14 cellular contexts compared by ENCODE assay signal in genomic region chr11:34318111-34319037, GRCh38. TPM values are rescaled to one million over a fixed set of nuclear protein-coding genes. Genes with fewer than 3 reads are reported as not detected.
DNase-seq lines count a peak whose midpoint lies in the region; ATAC-seq and TF ChIP-seq lines count a peak whose summit lies in the region.
"Had no signal": no experiment of that assay in that cellular context is flagged by ENCODE, and none has a peak within 500 bp of the region (broad histone marks: within the 10 kb centered on the region; RNA-seq: fewer than 3 reads in every experiment).

No MANE protein-coding gene starts in this region.

- H3K4me1 ChIP-seq in ascending aorta = peaks cover 4 to 20% of the 10 kb centered on the region in 2 donors
- peaks cover 2% of the 10 kb centered on the region in 2 donors for H3K4me1 ChIP-seq in aorta (ENCODE audit: control insufficient read depth in 1 of 2, insufficient read depth in 2 of 2, low read length in 2 of 2)
- peaks cover 2% of the 10 kb centered on the region for H3K4me1 ChIP-seq in CD4-positive, alpha-beta memory T cell (ENCODE audit: insufficient read depth, low read length)

- no peak for TF ChIP-seq CTCF in ascending aorta (IDR thresholded peaks at IDR 0.05)

- H3K4me1 Mint-ChIP-seq in activated naive CD8-positive, alpha-beta T cell treated with anti-CD3 and anti-CD28 coated beads for 36 hours = peaks cover 2% of the 10 kb centered on the region
- H3K4me1 Mint-ChIP-seq in activated naive CD8-positive, alpha-beta T cell treated with anti-CD3 and anti-CD28 coated beads, Interleukin-2, amount 50 U/mL, for 24 hours = peaks cover 2% of the 10 kb centered on the region
- peaks cover 0 to 1% (median under 1%) of the 10 kb centered on the region in 4 donors for H3K4me1 Mint-ChIP-seq in CD4-positive, alpha-beta memory T cell

- intact Hi-C loops in ascending aorta (cut with DNase I) = no loop called here
- intact Hi-C loops in left colon (cut with DNase I, micrococcal nuclease) = no loop called here
- intact Hi-C loops in aorta (cut with DNase I) = no loop called here
- intact Hi-C loops in CD4-positive, alpha-beta memory T cell (cut with micrococcal nuclease) = no loop called here

- H3K27ac Mint-ChIP-seq in activated naive CD8-positive, alpha-beta T cell treated with anti-CD3 and anti-CD28 coated beads for 36 hours = peak overlapping the region; percentile 15
- no peak overlapping the region for H3K27ac Mint-ChIP-seq in activated naive CD8-positive, alpha-beta T cell treated with anti-CD3 and anti-CD28 coated beads, Interleukin-2, amount 50 U/mL, for 24 hours
- H3K27ac Mint-ChIP-seq in CD4-positive, alpha-beta memory T cell = no peak overlapping the region

- H3K4me3 ChIP-seq in ascending aorta (no peak overlapping the region), aorta (ENCODE audit: low read length in 2 of 2) (no peak overlapping the region)
- H3K4me3 ChIP-seq in CD4-positive, alpha-beta memory T cell (ENCODE audit: low read length in 2 of 2) = no peak overlapping the region
- H3K4me3 ChIP-seq: spleen had no signal

- H3K36me3 ChIP-seq in ascending aorta (no peaks in the 10 kb centered on the region), aorta (ENCODE audit: control insufficient read depth in 1 of 2, insufficient read depth in 2 of 2, low read length in 1 of 2) (no peaks in the 10 kb centered on the region)
- no peaks in the 10 kb centered on the region for H3K36me3 ChIP-seq in CD4-positive, alpha-beta memory T cell (ENCODE audit: insufficient read depth, low read length)
- H3K36me3 ChIP-seq: spleen had no signal

- H3K4me3 Mint-ChIP-seq in activated naive CD8-positive, alpha-beta T cell treated with anti-CD3 and anti-CD28 coated beads for 36 hours = no peak overlapping the region
- H3K4me3 Mint-ChIP-seq in activated naive CD8-positive, alpha-beta T cell treated with anti-CD3 and anti-CD28 coated beads, Interleukin-2, amount 50 U/mL, for 24 hours = no peak overlapping the region
- no peak overlapping the region for H3K4me3 Mint-ChIP-seq in CD4-positive, alpha-beta memory T cell

- no peaks in the 10 kb centered on the region for H3K9me3 Mint-ChIP-seq in activated naive CD8-positive, alpha-beta T cell treated with anti-CD3 and anti-CD28 coated beads for 36 hours
- no peaks in the 10 kb centered on the region for H3K9me3 Mint-ChIP-seq in activated naive CD8-positive, alpha-beta T cell treated with anti-CD3 and anti-CD28 coated beads, Interleukin-2, amount 50 U/mL, for 24 hours
- H3K9me3 Mint-ChIP-seq in CD4-positive, alpha-beta memory T cell = no peaks in the 10 kb centered on the region

- CTCF ChIA-PET in CD4-positive, alpha-beta memory T cell (lab: Charles Lee; ENCODE audit: partially characterized antibody) = interaction anchor here (1.0 kb wide), 1 partner anchor 112 kb away, joined by 3 read pairs; no protein-coding TSS in a partner anchor

- no peaks in the 10 kb centered on the region for H3K9me3 ChIP-seq in ascending aorta
- H3K9me3 ChIP-seq in aorta (ENCODE audit: control insufficient read depth, low read length) = no peaks in the 10 kb centered on the region
- H3K9me3 ChIP-seq in CD4-positive, alpha-beta memory T cell (ENCODE audit: control insufficient read depth in 1 of 2, low read length in 2 of 2) = no peaks in the 10 kb centered on the region
- H3K9me3 ChIP-seq: spleen had no signal

- no peak for DNase-seq in activated naive CD8-positive, alpha-beta T cell treated with anti-CD3 and anti-CD28 coated beads for 36 hours
- no peak for DNase-seq in activated naive CD8-positive, alpha-beta T cell treated with anti-CD3 and anti-CD28 coated beads, Interleukin-2, amount 50 U/mL, for 24 hours
- DNase-seq in ascending aorta (ENCODE audit: low spot score in 2 of 2) (no peak), left colon (peak; percentile 37 to 54), aorta (no peak), middle frontal gyrus (ENCODE audit: extremely low spot score, low spot score) (no peak)
- no peak for DNase-seq in CD4-positive, alpha-beta memory T cell
- no peak for DNase-seq in activated T-cell treated with anti-CD3 and anti-CD28 coated beads, Interleukin-2, amount 50 U/mL, for 48 hours
- DNase-seq: activated CD4-positive, alpha-beta T cell treated with anti-CD3 and anti-CD28 coated beads, Interleukin-2, amount 50 U/mL, for 1 hour; activated naive CD4-positive, alpha-beta T cell; GOT3; hypothalamus; NCI-H510A; spleen had no signal

- no peak for ATAC-seq in activated naive CD8-positive, alpha-beta T cell treated with anti-CD3 and anti-CD28 coated beads, Interleukin-2, amount 50 U/mL, for 24 hours
- ATAC-seq in left colon (peak; percentile 89), aorta (ENCODE audit: low FRiP score) (peak; percentile 37)

- peaks cover 4% of the 10 kb centered on the region for H3K27me3 Mint-ChIP-seq in activated naive CD8-positive, alpha-beta T cell treated with anti-CD3 and anti-CD28 coated beads for 36 hours
- H3K27me3 Mint-ChIP-seq in activated naive CD8-positive, alpha-beta T cell treated with anti-CD3 and anti-CD28 coated beads, Interleukin-2, amount 50 U/mL, for 24 hours = peaks cover 2% of the 10 kb centered on the region
- H3K27me3 Mint-ChIP-seq in CD4-positive, alpha-beta memory T cell = peaks cover 0 to 1% of the 10 kb centered on the region in 2 donors

- WGBS in aorta, 2 donors = 28 to 34% methylated on average over 4 of the region's 4 CpGs

- H3K36me3 Mint-ChIP-seq in activated naive CD8-positive, alpha-beta T cell treated with anti-CD3 and anti-CD28 coated beads for 36 hours = no peaks in the 10 kb centered on the region
- no peaks in the 10 kb centered on the region for H3K36me3 Mint-ChIP-seq in activated naive CD8-positive, alpha-beta T cell treated with anti-CD3 and anti-CD28 coated beads, Interleukin-2, amount 50 U/mL, for 24 hours (ENCODE audit: low read depth)
- H3K36me3 Mint-ChIP-seq in CD4-positive, alpha-beta memory T cell = no peaks in the 10 kb centered on the region

- H3K27ac ChIP-seq in ascending aorta = peak overlapping the region; percentile 19 to 52
- H3K27ac ChIP-seq in aorta (ENCODE audit: low read depth in 1 of 2, low read length in 2 of 2) = peak overlapping the region in 1 of 2 donors; percentile 59
- H3K27ac ChIP-seq in CD4-positive, alpha-beta memory T cell (ENCODE audit: low read depth, low read length) = no peak overlapping the region
- H3K27ac ChIP-seq: spleen had no signal

- POLR2A ChIA-PET in CD4-positive, alpha-beta memory T cell (lab: Charles Lee; ENCODE audit: partially characterized antibody) = no interaction called here

- H3K27me3 ChIP-seq in ascending aorta (no peaks in the 10 kb centered on the region), aorta (ENCODE audit: control insufficient read depth in 1 of 2, insufficient read depth in 2 of 2, low read length in 1 of 2) (no peaks in the 10 kb centered on the region)
- no peaks in the 10 kb centered on the region for H3K27me3 ChIP-seq in CD4-positive, alpha-beta memory T cell (ENCODE audit: insufficient read depth, low read length)
- H3K27me3 ChIP-seq: spleen had no signal

RNA-seq across cellular contexts. Expression of gene ABTB2, which starts 39.4 kb away (rescaled TPM):
- total RNA-seq in activated naive CD8-positive, alpha-beta T cell treated with anti-CD3 and anti-CD28 coated beads for 36 hours = 1 to 10 TPM; 1.4 to 1.5 TPM
- 7.9 TPM for total RNA-seq in ascending aorta
- total RNA-seq in left colon = 10 to 100 TPM; 16.5 to 16.6 TPM
- 10 to 100 TPM; 10.5 to 11.4 TPM for total RNA-seq in aorta
- polyA plus RNA-seq in aorta = 1 to 10 TPM; 2.9 to 3.3 TPM
- under 1 TPM; 0.35 to 0.39 TPM for total RNA-seq in CD4-positive, alpha-beta memory T cell
- not detected for polyA plus RNA-seq in CD4-positive, alpha-beta memory T cell

Comparison
In these comparisons a context has a peak if more than half of its experiments do, and no peak if none do; other contexts are left out.
1. DNase-seq: peak in left colon (2 of 2); none in activated naive CD8-positive, alpha-beta T cell treated with anti-CD3 and anti-CD28 coated beads for 36 hours (single experiment), activated naive CD8-positive, alpha-beta T cell treated with anti-CD3 and anti-CD28 coated beads, Interleukin-2, amount 50 U/mL, for 24 hours (single experiment), ascending aorta (0 of 2), aorta (0 of 2), middle frontal gyrus (single experiment), CD4-positive, alpha-beta memory T cell (0 of 5) and activated T-cell treated with anti-CD3 and anti-CD28 coated beads, Interleukin-2, amount 50 U/mL, for 48 hours (0 of 2).